In the genomic region with DNA sequence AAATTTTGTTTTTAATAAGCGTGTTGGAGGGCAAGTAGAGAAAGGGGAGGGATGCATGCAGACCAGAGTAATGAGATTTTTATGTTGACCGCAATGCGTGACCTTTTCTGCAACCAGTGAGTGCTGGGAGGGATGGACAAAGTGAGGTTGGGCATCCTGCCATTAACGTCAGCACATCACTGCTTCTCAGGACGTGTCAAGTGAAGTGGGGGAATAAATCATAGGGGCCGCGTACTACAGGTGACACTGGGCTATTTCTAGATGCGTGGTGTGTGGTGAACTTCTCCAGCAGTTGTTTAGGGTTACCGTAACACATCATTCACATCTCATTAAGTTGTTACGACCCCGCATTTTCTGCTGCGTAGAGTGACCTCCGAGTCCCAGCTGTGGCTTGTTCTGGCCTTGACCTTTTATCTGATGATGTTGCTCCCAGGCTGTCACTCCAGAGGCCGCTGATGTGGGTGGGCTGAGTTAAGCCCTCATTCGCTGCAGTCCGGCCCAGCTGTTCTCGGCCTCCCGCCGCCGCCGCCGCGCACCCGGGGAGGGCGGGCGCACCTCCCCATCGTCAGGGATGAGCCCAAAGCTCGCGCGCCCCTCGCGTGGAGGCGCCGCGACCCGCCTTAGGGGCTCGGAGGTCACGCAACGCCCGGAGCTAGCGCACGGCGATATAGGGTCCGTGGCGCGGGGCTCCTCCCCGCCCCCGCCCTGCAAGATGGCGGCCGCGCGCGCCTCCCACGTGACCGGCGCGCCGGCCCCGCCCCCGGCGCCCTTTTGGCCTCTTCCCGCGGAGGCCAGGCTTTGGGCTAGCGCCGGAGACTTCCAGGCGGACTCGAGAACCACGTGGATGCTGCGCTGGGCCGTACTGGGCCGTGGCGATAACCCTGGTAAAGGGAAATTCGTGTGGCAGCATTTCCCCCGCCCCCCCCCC, we compare ENCODE assay signal across 8 cellular contexts. TPM values are rescaled to one million over a fixed set of nuclear protein-coding genes. Genes with fewer than 3 reads are reported as not detected.
A peak's percentile ranks its signal among the peaks of the same experiment; 100 is the strongest.
DNase-seq lines count a peak whose midpoint lies in the region; ATAC-seq, FAIRE-seq and TF ChIP-seq lines count a peak whose summit lies in the region.

No MANE protein-coding gene starts in this region.

- H3K4me3 ChIP-seq in astrocyte (ENCODE audit: insufficient read depth, low read depth, low read length) (peak overlapping the region; percentile 84), hepatocyte (peak overlapping the region; percentile 84), vagina (peak overlapping the region; percentile 64 to 80)

- peaks cover 26% of the 10 kb centered on the region for H3K79me2 ChIP-seq in astrocyte (ENCODE audit: insufficient read depth, low read length)
- peaks cover 71% of the 10 kb centered on the region for H3K79me2 ChIP-seq in hepatocyte

- H3K9me3 Mint-ChIP-seq in Calu3 (ENCODE audit: low read depth, unreplicated experiment) (no peaks in the 10 kb centered on the region), astrocyte (ENCODE audit: unreplicated experiment) (no peaks in the 10 kb centered on the region)

- H3K9me3 ChIP-seq in T-helper 17 cell (ENCODE audit: control insufficient read depth, low read length, poor library complexity, severe bottlenecking), result no peaks in the 10 kb centered on the region
- no peaks in the 10 kb centered on the region for H3K9me3 ChIP-seq in astrocyte (ENCODE audit: insufficient read depth, low read depth, low read length)
- H3K9me3 ChIP-seq in hepatocyte (ENCODE audit: low read depth), result no peaks in the 10 kb centered on the region
- H3K9me3 ChIP-seq in vagina, result no peaks in the 10 kb centered on the region

- no peak for TF ChIP-seq CTCF in Calu3 (IDR thresholded peaks at IDR 0.05; ENCODE audit: unreplicated experiment)
- TF ChIP-seq CTCF in astrocyte (IDR thresholded peaks at IDR 0.05; ENCODE audit: insufficient read depth, low read depth, low read length), result no peak
- no peak for TF ChIP-seq CTCF in hepatocyte (IDR thresholded peaks at IDR 0.05; ENCODE audit: poor library complexity)
- TF ChIP-seq CTCF in vagina (IDR thresholded peaks at IDR 0.05), result no peak

- H3K4me1 Mint-ChIP-seq in Calu3 (ENCODE audit: low read depth, unreplicated experiment) (peaks cover 38% of the 10 kb centered on the region), T-helper 17 cell (peaks cover 27% of the 10 kb centered on the region), astrocyte (ENCODE audit: low read depth, unreplicated experiment) (peaks cover 21% of the 10 kb centered on the region)

- 7% methylated on average over 35 of the region's 74 CpGs for WGBS in hepatocyte (ENCODE audit: low lambda C conversion rate, missing lambda C conversion rate)

- ATAC-seq in GM21737 (IDR thresholded peaks at IDR 0.05; ENCODE audit: unreplicated experiment), result peak; percentile 16
- ATAC-seq in T-helper 17 cell, result peak; percentile 18

- peak overlapping the region; percentile 85 for H3K9ac ChIP-seq in astrocyte (ENCODE audit: low read length)

- peaks cover 7% of the 10 kb centered on the region for H4K20me1 ChIP-seq in astrocyte (ENCODE audit: insufficient read depth, low read length)
- peaks cover 13% of the 10 kb centered on the region for H4K20me1 ChIP-seq in hepatocyte (ENCODE audit: insufficient read depth, poor library complexity, severe bottlenecking)

- peak overlapping the region; percentile 97 for H3K27ac Mint-ChIP-seq in Calu3 (ENCODE audit: unreplicated experiment)
- H3K27ac Mint-ChIP-seq in T-helper 17 cell, result peak overlapping the region; percentile 94
- H3K27ac Mint-ChIP-seq in astrocyte (ENCODE audit: unreplicated experiment), result peak overlapping the region; percentile 85

- H3K27me3 ChIP-seq in astrocyte (ENCODE audit: insufficient read depth, low read length) (no peaks in the 10 kb centered on the region), hepatocyte (no peaks in the 10 kb centered on the region), vagina (no peaks in the 10 kb centered on the region)

- FAIRE-seq in astrocyte (lab: Jason Lieb, UNC), result no peak

- H3K4me1 ChIP-seq in astrocyte (ENCODE audit: insufficient read depth, low read length), result peaks cover 12% of the 10 kb centered on the region
- peaks cover 19% of the 10 kb centered on the region for H3K4me1 ChIP-seq in hepatocyte (ENCODE audit: insufficient read depth)
- H3K4me1 ChIP-seq in vagina, result peaks cover 34% of the 10 kb centered on the region

- H2AFZ ChIP-seq in astrocyte (ENCODE audit: low read depth, low read length), result peak overlapping the region; percentile 94
- peak overlapping the region; percentile 90 for H2AFZ ChIP-seq in hepatocyte

- peak overlapping the region; percentile 78 for H3K27ac ChIP-seq in astrocyte (ENCODE audit: low read depth, low read length)
- H3K27ac ChIP-seq in hepatocyte, result peak overlapping the region; percentile 91
- peak overlapping the region; percentile 95 for H3K27ac ChIP-seq in vagina

- CTCF ChIA-PET in Calu3 (lab: Charles Lee), result interaction anchor here (1.0 kb wide), 1 partner anchor 101 kb away, joined by 3 read pairs; no protein-coding TSS in a partner anchor

- H3K4me2 ChIP-seq in astrocyte (ENCODE audit: low read length), result peak overlapping the region; percentile 84
- H3K4me2 ChIP-seq in hepatocyte, result peak overlapping the region; percentile 91

- H3K36me3 Mint-ChIP-seq in Calu3 (ENCODE audit: insufficient read depth, unreplicated experiment), result peaks cover 79% of the 10 kb centered on the region
- H3K36me3 Mint-ChIP-seq in T-helper 17 cell (ENCODE audit: low read depth), result no peaks in the 10 kb centered on the region
- H3K36me3 Mint-ChIP-seq in astrocyte (ENCODE audit: low read depth, unreplicated experiment), result no peaks in the 10 kb centered on the region

- H3K9me2 ChIP-seq in hepatocyte (replicated peaks; ENCODE audit: insufficient read depth), result no peaks in the 10 kb centered on the region

- no peaks in the 10 kb centered on the region for H3K36me3 ChIP-seq in astrocyte (ENCODE audit: insufficient read depth, low read length)
- H3K36me3 ChIP-seq in hepatocyte (replicated peaks; ENCODE audit: insufficient read depth, low read depth), result no peaks in the 10 kb centered on the region
- no peaks in the 10 kb centered on the region for H3K36me3 ChIP-seq in vagina

- intact Hi-C loops in Calu3 (cut with micrococcal nuclease; ENCODE audit: unreplicated experiment) (loop anchor here (5.0 kb wide), 3 partner anchors 74 to 194 kb away; partner anchors contain the start of gene PHLPP1), vagina (cut with DNase I) (loop anchor here (10.0 kb wide), 1 partner anchor 92 kb away; no protein-coding TSS in a partner anchor)

- peak; percentile 52 to 78 for TF ChIP-seq POLR2A in vagina (IDR thresholded peaks at IDR 0.05)

- H3K4me3 Mint-ChIP-seq in Calu3 (ENCODE audit: low read depth, unreplicated experiment) (peak overlapping the region; percentile 84), T-helper 17 cell (peak overlapping the region; percentile 94), astrocyte (ENCODE audit: unreplicated experiment) (peak overlapping the region; percentile 96)

- no TSS peak for BruUV-seq in Calu3 (replicated peaks; lab: Mats Ljungman, UMichigan)

- DNase-seq in Calu3, result peak; percentile 83
- peak; percentile 79 for DNase-seq in NCI-H1105 (lab: John Stamatoyannopoulos, UW)
- peak; percentile 56 to 68 (median 67) for DNase-seq in T-helper 17 cell
- DNase-seq in astrocyte (ENCODE audit: low read depth), result peak; percentile 77
- peak; percentile 89 for DNase-seq in hepatocyte (ENCODE audit: low spot score)
- DNase-seq in renal cortical epithelial cell (ENCODE audit: low read depth), result peak; percentile 84
- DNase-seq in vagina (ENCODE audit: extremely low spot score in 2 of 2), result no peak

- H3K27me3 Mint-ChIP-seq in Calu3 (ENCODE audit: unreplicated experiment) (no peaks in the 10 kb centered on the region), T-helper 17 cell (no peaks in the 10 kb centered on the region), astrocyte (ENCODE audit: low read depth, unreplicated experiment) (no peaks in the 10 kb centered on the region)

RNA-seq across cellular contexts. Expression of gene ZCCHC2, which starts 3.5 kb away (rescaled TPM):
- total RNA-seq in Calu3 (2022) (43.5 and 61.4 TPM in 2 replicates), T-helper 17 cell (10 to 100 TPM; 69.3 to 71.5 TPM), astrocyte (14.8 and 16.3 TPM in 2 replicates), hepatocyte (9.3 and 14.9 TPM in 2 replicates), renal cortical epithelial cell (6.4 and 11.7 TPM in 2 replicates), vagina (30.4 TPM)
- polyA plus RNA-seq in hepatocyte, result 3.3 and 5.2 TPM in 2 replicates

Comparison
In these comparisons a context has a peak if more than half of its experiments do, and no peak if none do; other contexts are left out.
1. DNase-seq: peak in Calu3 (single experiment), NCI-H1105 (single experiment), T-helper 17 cell (3 of 3), astrocyte (single experiment), hepatocyte (single experiment) and renal cortical epithelial cell (single experiment); none in vagina (0 of 2).
2. Peak in every context shown above with its lines, with median percentiles within 50 percentile points of each other: H3K27ac Mint-ChIP-seq, H3K4me3 Mint-ChIP-seq, H3K27ac ChIP-seq and H3K4me3 ChIP-seq.